In genomic region chr10:90458054-90458453, GRCh38 we compare ENCODE assay signal across 14 cellular contexts.
DNase-seq lines count a peak whose midpoint lies in the region; TF ChIP-seq lines count a peak whose summit lies in the region.
"Had no signal": no experiment of that assay in that cellular context is flagged by ENCODE, and none has a peak within 500 bp of the region (broad histone marks: within the 10 kb centered on the region; RNA-seq: fewer than 3 reads in every experiment).

No MANE protein-coding gene starts in this region.

- H2BK5ac ChIP-seq in trophoblast cell (ENCODE audit: low read depth, low read length, poor library complexity): no peak overlapping the region

- H3K9me3 ChIP-seq in esophagus muscularis mucosa (no peaks in the 10 kb centered on the region), trophoblast cell (ENCODE audit: insufficient read depth, low read depth, low read length) (no peaks in the 10 kb centered on the region)

- H3K4me1 Mint-ChIP-seq in T-helper 2 cell treated with Interferon-gamma antibody and Interleukin-4, amounts not matched to agents 5 μg/mL and 100 μg/mL, for 36 hours (ENCODE audit: low read depth): no peaks in the 10 kb centered on the region
- H3K4me1 Mint-ChIP-seq in HFFc6 (ENCODE audit: low read depth): no peaks in the 10 kb centered on the region

- H2BK120ac ChIP-seq in trophoblast cell (ENCODE audit: insufficient read depth, low read length, poor library complexity): no peak overlapping the region

- H3K27me3 ChIP-seq in esophagus muscularis mucosa: no peaks in the 10 kb centered on the region
- no peaks in the 10 kb centered on the region for H3K27me3 ChIP-seq in trophoblast cell (ENCODE audit: insufficient read depth, low read length)

- no peaks in the 10 kb centered on the region for H3K79me2 ChIP-seq in trophoblast cell (ENCODE audit: control insufficient read depth, insufficient read depth, low read length, poor library complexity)

- intact Hi-C loops in esophagus muscularis mucosa (cut with DNase I): no loop called here

- H2BK12ac ChIP-seq in trophoblast cell (ENCODE audit: low read length): no peak overlapping the region

- H3K14ac ChIP-seq in trophoblast cell (ENCODE audit: low read length): no peak overlapping the region

- no peak overlapping the region for H3K9ac ChIP-seq in trophoblast cell (ENCODE audit: low read length)

- H3K18ac ChIP-seq in trophoblast cell (ENCODE audit: low read length): no peak overlapping the region

- no peak overlapping the region for H4K91ac ChIP-seq in trophoblast cell (ENCODE audit: low read depth, low read length)

- H3K27ac ChIP-seq in VCaP: peak overlapping the region; percentile 3; the same call in 1 of the 2 replicates
- no peak overlapping the region for H3K27ac ChIP-seq in esophagus muscularis mucosa (replicated peaks in 1 of 4)
- no peak overlapping the region for H3K27ac ChIP-seq in trophoblast cell (ENCODE audit: low read depth, low read length)

- no peak for TF ChIP-seq CTCF in VCaP (conservative IDR thresholded peaks at IDR 0.05)
- TF ChIP-seq CTCF in esophagus muscularis mucosa (IDR thresholded peaks at IDR 0.05): no peak
- TF ChIP-seq CTCF in HFFc6 (IDR thresholded peaks at IDR 0.05): no peak

- no peak overlapping the region for H3K27ac Mint-ChIP-seq in T-helper 2 cell treated with Interferon-gamma antibody and Interleukin-4, amounts not matched to agents 5 μg/mL and 100 μg/mL, for 36 hours
- H3K27ac Mint-ChIP-seq in HFFc6: no peak overlapping the region
- H3K27ac Mint-ChIP-seq: CD4-positive, alpha-beta T cell; GM23338 had no signal

- no peaks in the 10 kb centered on the region for H3K9me3 Mint-ChIP-seq in T-helper 2 cell treated with Interferon-gamma antibody and Interleukin-4, amounts not matched to agents 5 μg/mL and 100 μg/mL, for 36 hours
- H3K9me3 Mint-ChIP-seq in HFFc6: no peaks in the 10 kb centered on the region; the same call in none of the 2 replicates
- H3K9me3 Mint-ChIP-seq: CD4-positive, alpha-beta T cell; GM23338 had no signal

- no peak overlapping the region for H2AK5ac ChIP-seq in trophoblast cell (ENCODE audit: low read length)

- H3K79me1 ChIP-seq in trophoblast cell (ENCODE audit: low read length): peaks cover 5% of the 10 kb centered on the region

- H3K36me3 ChIP-seq in esophagus muscularis mucosa (no peaks in the 10 kb centered on the region), trophoblast cell (ENCODE audit: control insufficient read depth in 1 of 2, insufficient read depth in 2 of 2, low read length in 2 of 2) (no peaks in the 10 kb centered on the region)

- no peak overlapping the region for H4K12ac ChIP-seq in trophoblast cell (ENCODE audit: low read depth, low read length)

- H3K4me1 ChIP-seq in esophagus muscularis mucosa (no peaks in the 10 kb centered on the region), trophoblast cell (ENCODE audit: control insufficient read depth in 1 of 2, insufficient read depth in 2 of 2, low read length in 2 of 2) (peaks cover 0 to 1% of the 10 kb centered on the region in 2 experiments)

- no peak for TF ChIP-seq EP300 in esophagus muscularis mucosa (IDR thresholded peaks at IDR 0.05)

- H3K4me3 ChIP-seq in esophagus muscularis mucosa (no peak overlapping the region), trophoblast cell (ENCODE audit: low read depth, low read length) (no peak overlapping the region)
- H3K4me3 ChIP-seq: GM23338 had no signal

- no peaks in the 10 kb centered on the region for H3K27me3 Mint-ChIP-seq in T-helper 2 cell treated with Interferon-gamma antibody and Interleukin-4, amounts not matched to agents 5 μg/mL and 100 μg/mL, for 36 hours (ENCODE audit: low read depth)
- no peaks in the 10 kb centered on the region for H3K27me3 Mint-ChIP-seq in HFFc6 (ENCODE audit: insufficient read depth)
- H3K27me3 Mint-ChIP-seq: CD4-positive, alpha-beta T cell had no signal

- no peak overlapping the region for H4K8ac ChIP-seq in trophoblast cell (ENCODE audit: low read depth, low read length)

- DNase-seq in DMS53 (lab: John Stamatoyannopoulos, UW): peak; percentile 71
- DNase-seq in NCI-H526 (lab: John Stamatoyannopoulos, UW): peak; percentile 3 to 48
- DNase-seq in esophagus muscularis mucosa (ENCODE audit: extremely low spot score): no peak
- DNase-seq in T-helper 2 cell treated with Interferon-gamma antibody and Interleukin-4, amounts not matched to agents 5 μg/mL and 100 μg/mL, for 36 hours (ENCODE audit: low spot score): no peak
- DNase-seq in trophoblast cell: no peak
- DNase-seq in HFFc6: no peak
- DNase-seq: Calu3; CD4-positive, alpha-beta T cell; DMS 273 treated with DMSO at 0.1 percent for 48 hours; DMS79 treated with DMSO at 0.1 percent for 48 hours; EL; H7 had no signal

- H3K4me3 Mint-ChIP-seq in T-helper 2 cell treated with Interferon-gamma antibody and Interleukin-4, amounts not matched to agents 5 μg/mL and 100 μg/mL, for 36 hours: no peak overlapping the region
- no peak overlapping the region for H3K4me3 Mint-ChIP-seq in HFFc6
- H3K4me3 Mint-ChIP-seq: CD4-positive, alpha-beta T cell; GM23338 had no signal

- no peaks in the 10 kb centered on the region for H3K36me3 Mint-ChIP-seq in T-helper 2 cell treated with Interferon-gamma antibody and Interleukin-4, amounts not matched to agents 5 μg/mL and 100 μg/mL, for 36 hours (ENCODE audit: low read depth)
- no peaks in the 10 kb centered on the region for H3K36me3 Mint-ChIP-seq in HFFc6 (ENCODE audit: low read depth)

- WGBS in esophagus muscularis mucosa: 86% methylated on average over 1 of the region's 1 CpG
- no CpG with 5 or more reads among the region's 1 CpG for WGBS in trophoblast cell (ENCODE audit: extremely low coverage, insufficient coverage, insufficient read length)

- H3K23ac ChIP-seq in trophoblast cell (ENCODE audit: low read length): no peak overlapping the region

- TF ChIP-seq POLR2A in esophagus muscularis mucosa (IDR thresholded peaks at IDR 0.05; ENCODE audit: low read depth): no peak

- H3K4ac ChIP-seq in trophoblast cell (ENCODE audit: low read depth, low read length): no peak overlapping the region

- no peak overlapping the region for H2AFZ ChIP-seq in trophoblast cell (ENCODE audit: insufficient read depth, low read length, poor library complexity)
- H2AFZ ChIP-seq: GM23338 had no signal

- no peak overlapping the region for H3K4me2 ChIP-seq in trophoblast cell (ENCODE audit: low read length)
- H3K4me2 ChIP-seq: GM23338 had no signal

Comparison
In these comparisons a context has a peak if more than half of its experiments do, and no peak if none do; other contexts are left out.
1. DNase-seq: peak in DMS53 (single experiment) and NCI-H526 (2 of 2); none in esophagus muscularis mucosa (single experiment), T-helper 2 cell treated with Interferon-gamma antibody and Interleukin-4, amounts not matched to agents 5 μg/mL and 100 μg/mL, for 36 hours (single experiment), trophoblast cell (0 of 2) and HFFc6 (single experiment).